Comparison of ENCODE assay signal across 10 cellular contexts in genomic region chr12:52278530-52278929, GRCh38. TPM values are rescaled to one million over a fixed set of nuclear protein-coding genes. Genes with fewer than 3 reads are reported as not detected.
A peak's percentile ranks its signal among the peaks of the same experiment; 100 is the strongest.
DNase-seq lines count a peak whose midpoint lies in the region; ATAC-seq and TF ChIP-seq lines count a peak whose summit lies in the region.
"Had no signal": no experiment of that assay in that cellular context is flagged by ENCODE, and none has a peak within 500 bp of the region (broad histone marks: within the 10 kb centered on the region; RNA-seq: fewer than 3 reads in every experiment).

No MANE protein-coding gene starts in this region.

- peak overlapping the region; percentile 31 for H3K27ac Mint-ChIP-seq in activated naive CD8-positive, alpha-beta T cell treated with anti-CD3 and anti-CD28 coated beads, Interleukin-2, amount 10 ng/mL, durations not matched to agents 7 days and 5 days
- no peak overlapping the region for H3K27ac Mint-ChIP-seq in activated naive CD8-positive, alpha-beta T cell treated with anti-CD3 and anti-CD28 coated beads for 36 hours
- peak overlapping the region; percentile 81 for H3K27ac Mint-ChIP-seq in type B pancreatic cell
- no peak overlapping the region for H3K27ac Mint-ChIP-seq in stimulated activated memory B cell treated with anti-CD40 and anti-IgM and Interleukin-4, amounts not matched to agents 10 μg/mL and 1 μg/mL and 100 μg/mL, for 72 hours
- H3K27ac Mint-ChIP-seq: CD8-positive, alpha-beta T cell had no signal

- peaks cover 5% of the 10 kb centered on the region for H3K4me1 Mint-ChIP-seq in activated naive CD8-positive, alpha-beta T cell treated with anti-CD3 and anti-CD28 coated beads, Interleukin-2, amount 10 ng/mL, durations not matched to agents 7 days and 5 days
- peaks cover 3% of the 10 kb centered on the region for H3K4me1 Mint-ChIP-seq in activated naive CD8-positive, alpha-beta T cell treated with anti-CD3 and anti-CD28 coated beads for 36 hours
- peaks cover 22% of the 10 kb centered on the region for H3K4me1 Mint-ChIP-seq in type B pancreatic cell (ENCODE audit: unreplicated experiment)
- peaks cover 10% of the 10 kb centered on the region for H3K4me1 Mint-ChIP-seq in stimulated activated memory B cell treated with anti-CD40 and anti-IgM and Interleukin-4, amounts not matched to agents 10 μg/mL and 1 μg/mL and 100 μg/mL, for 72 hours

- POLR2A ChIA-PET in activated naive CD8-positive, alpha-beta T cell treated with anti-CD3 and anti-CD28 coated beads, Interleukin-2, amount 10 ng/mL, durations not matched to agents 7 days and 5 days (lab: Charles Lee): interaction anchor here (0.7 to 1.0 kb wide), 3 partner anchors 13 to 45 kb away, joined by 3 read pairs; no protein-coding TSS in a partner anchor

- peak overlapping the region; percentile 14 for H3K4me3 ChIP-seq in astrocyte of the cerebellum (ENCODE audit: low read depth, low read length)

- H3K9me3 Mint-ChIP-seq in activated naive CD8-positive, alpha-beta T cell treated with anti-CD3 and anti-CD28 coated beads, Interleukin-2, amount 10 ng/mL, durations not matched to agents 7 days and 5 days: no peaks in the 10 kb centered on the region
- H3K9me3 Mint-ChIP-seq in activated naive CD8-positive, alpha-beta T cell treated with anti-CD3 and anti-CD28 coated beads for 36 hours: no peaks in the 10 kb centered on the region
- H3K9me3 Mint-ChIP-seq in type B pancreatic cell: no peaks in the 10 kb centered on the region
- no peaks in the 10 kb centered on the region for H3K9me3 Mint-ChIP-seq in stimulated activated memory B cell treated with anti-CD40 and anti-IgM and Interleukin-4, amounts not matched to agents 10 μg/mL and 1 μg/mL and 100 μg/mL, for 72 hours
- H3K9me3 Mint-ChIP-seq: CD8-positive, alpha-beta T cell had no signal

- H3K36me3 Mint-ChIP-seq in activated naive CD8-positive, alpha-beta T cell treated with anti-CD3 and anti-CD28 coated beads, Interleukin-2, amount 10 ng/mL, durations not matched to agents 7 days and 5 days: no peaks in the 10 kb centered on the region
- H3K36me3 Mint-ChIP-seq in activated naive CD8-positive, alpha-beta T cell treated with anti-CD3 and anti-CD28 coated beads for 36 hours: no peaks in the 10 kb centered on the region
- no peaks in the 10 kb centered on the region for H3K36me3 Mint-ChIP-seq in type B pancreatic cell
- H3K36me3 Mint-ChIP-seq in stimulated activated memory B cell treated with anti-CD40 and anti-IgM and Interleukin-4, amounts not matched to agents 10 μg/mL and 1 μg/mL and 100 μg/mL, for 72 hours: no peaks in the 10 kb centered on the region
- H3K36me3 Mint-ChIP-seq: CD8-positive, alpha-beta T cell had no signal

- in situ Hi-C loops in astrocyte of the cerebellum (cut with HindIII; ENCODE audit: low sequenced_read_pairs): no loop called here

- peak overlapping the region; percentile 60 for H3K4me3 Mint-ChIP-seq in activated naive CD8-positive, alpha-beta T cell treated with anti-CD3 and anti-CD28 coated beads, Interleukin-2, amount 10 ng/mL, durations not matched to agents 7 days and 5 days
- H3K4me3 Mint-ChIP-seq in activated naive CD8-positive, alpha-beta T cell treated with anti-CD3 and anti-CD28 coated beads for 36 hours: no peak overlapping the region
- H3K4me3 Mint-ChIP-seq in type B pancreatic cell: peak overlapping the region; percentile 82
- no peak overlapping the region for H3K4me3 Mint-ChIP-seq in stimulated activated memory B cell treated with anti-CD40 and anti-IgM and Interleukin-4, amounts not matched to agents 10 μg/mL and 1 μg/mL and 100 μg/mL, for 72 hours
- H3K4me3 Mint-ChIP-seq: CD8-positive, alpha-beta T cell had no signal

- DNase-seq in activated naive CD8-positive, alpha-beta T cell treated with anti-CD3 and anti-CD28 coated beads, Interleukin-2, amount 10 ng/mL, durations not matched to agents 7 days and 5 days: no peak
- DNase-seq in activated naive CD8-positive, alpha-beta T cell treated with anti-CD3 and anti-CD28 coated beads for 36 hours: no peak
- DNase-seq in astrocyte of the cerebellum (ENCODE audit: low read depth) (no peak), left lobe of liver (ENCODE audit: low spot score) (peak; percentile 39), type B pancreatic cell (ENCODE audit: extremely low spot score, unreplicated experiment) (no peak), NCI-H1092 treated with DMSO at 0.1 percent for 48 hours (lab: John Stamatoyannopoulos, UW) (no peak)
- DNase-seq: GOT3 had no signal

- ATAC-seq in activated naive CD8-positive, alpha-beta T cell treated with anti-CD3 and anti-CD28 coated beads, Interleukin-2, amount 10 ng/mL, durations not matched to agents 7 days and 5 days (ENCODE audit: low read depth): no peak
- ATAC-seq in left lobe of liver: no peak
- no peak for ATAC-seq in HG03175 (IDR thresholded peaks at IDR 0.05; ENCODE audit: unreplicated experiment)
- ATAC-seq in stimulated activated memory B cell treated with anti-CD40 and anti-IgM and Interleukin-4, amounts not matched to agents 10 μg/mL and 1 μg/mL and 100 μg/mL, for 72 hours: no peak

- peaks cover 36% of the 10 kb centered on the region for H3K27me3 Mint-ChIP-seq in activated naive CD8-positive, alpha-beta T cell treated with anti-CD3 and anti-CD28 coated beads, Interleukin-2, amount 10 ng/mL, durations not matched to agents 7 days and 5 days
- H3K27me3 Mint-ChIP-seq in activated naive CD8-positive, alpha-beta T cell treated with anti-CD3 and anti-CD28 coated beads for 36 hours: peaks cover 29% of the 10 kb centered on the region
- H3K27me3 Mint-ChIP-seq in type B pancreatic cell: peaks cover 37% of the 10 kb centered on the region
- H3K27me3 Mint-ChIP-seq in stimulated activated memory B cell treated with anti-CD40 and anti-IgM and Interleukin-4, amounts not matched to agents 10 μg/mL and 1 μg/mL and 100 μg/mL, for 72 hours: peaks cover 55% of the 10 kb centered on the region

- TF ChIP-seq CTCF in astrocyte of the cerebellum (IDR thresholded peaks at IDR 0.05; ENCODE audit: low read depth, low read length, missing control alignments) (no peak), type B pancreatic cell (conservative IDR thresholded peaks at IDR 0.05) (no peak)

RNA-seq across cellular contexts. Expression of gene KRT86, which starts 4.1 kb away (rescaled TPM):
- under 1 TPM in 1 of 2 experiments, not detected in 1; 0.14 TPM for total RNA-seq in activated naive CD8-positive, alpha-beta T cell treated with anti-CD3 and anti-CD28 coated beads, Interleukin-2, amount 10 ng/mL, durations not matched to agents 7 days and 5 days
- not detected for total RNA-seq in activated naive CD8-positive, alpha-beta T cell treated with anti-CD3 and anti-CD28 coated beads for 36 hours
- total RNA-seq in left lobe of liver (not detected), type B pancreatic cell (ENCODE audit: low replicate concordance) (0.14 TPM in 1 of 2 replicates, not detected in the other)

RNA-seq across cellular contexts. Expression of gene KRT81, which starts 12.8 kb away (rescaled TPM):
- not detected for total RNA-seq in activated naive CD8-positive, alpha-beta T cell treated with anti-CD3 and anti-CD28 coated beads, Interleukin-2, amount 10 ng/mL, durations not matched to agents 7 days and 5 days
- not detected for total RNA-seq in activated naive CD8-positive, alpha-beta T cell treated with anti-CD3 and anti-CD28 coated beads for 36 hours
- total RNA-seq in left lobe of liver: 0.65 TPM
- 0.31 TPM in 2 replicates for total RNA-seq in type B pancreatic cell (ENCODE audit: low replicate concordance)
- total RNA-seq: CD8-positive, alpha-beta T cell had no signal

RNA-seq across cellular contexts. Expression of gene KRT83, which starts 42.7 kb away (rescaled TPM):
- not detected for total RNA-seq in activated naive CD8-positive, alpha-beta T cell treated with anti-CD3 and anti-CD28 coated beads, Interleukin-2, amount 10 ng/mL, durations not matched to agents 7 days and 5 days
- not detected for total RNA-seq in activated naive CD8-positive, alpha-beta T cell treated with anti-CD3 and anti-CD28 coated beads for 36 hours
- total RNA-seq in left lobe of liver: not detected
- total RNA-seq in type B pancreatic cell (ENCODE audit: low replicate concordance): not detected in 2 replicates
- total RNA-seq: CD8-positive, alpha-beta T cell had no signal

RNA-seq across cellular contexts. Expression of gene KRT7, which starts 45.5 kb away (rescaled TPM):
- 1 to 10 TPM; 8.5 to 8.9 TPM for total RNA-seq in activated naive CD8-positive, alpha-beta T cell treated with anti-CD3 and anti-CD28 coated beads, Interleukin-2, amount 10 ng/mL, durations not matched to agents 7 days and 5 days
- total RNA-seq in activated naive CD8-positive, alpha-beta T cell treated with anti-CD3 and anti-CD28 coated beads for 36 hours: 1 to 10 TPM; 2.4 to 6.5 TPM
- 18.8 TPM for total RNA-seq in left lobe of liver
- 125 and 293 TPM in 2 replicates for total RNA-seq in type B pancreatic cell (ENCODE audit: low replicate concordance)
- total RNA-seq: CD8-positive, alpha-beta T cell had no signal

Comparison
In these comparisons a context has a peak if more than half of its experiments do, and no peak if none do; other contexts are left out.
1. H3K27ac Mint-ChIP-seq: peak in activated naive CD8-positive, alpha-beta T cell treated with anti-CD3 and anti-CD28 coated beads, Interleukin-2, amount 10 ng/mL, durations not matched to agents 7 days and 5 days (single experiment) and type B pancreatic cell (single experiment); none in activated naive CD8-positive, alpha-beta T cell treated with anti-CD3 and anti-CD28 coated beads for 36 hours (single experiment) and stimulated activated memory B cell treated with anti-CD40 and anti-IgM and Interleukin-4, amounts not matched to agents 10 μg/mL and 1 μg/mL and 100 μg/mL, for 72 hours (single experiment).
2. H3K4me3 Mint-ChIP-seq: peak in activated naive CD8-positive, alpha-beta T cell treated with anti-CD3 and anti-CD28 coated beads, Interleukin-2, amount 10 ng/mL, durations not matched to agents 7 days and 5 days (single experiment) and type B pancreatic cell (single experiment); none in activated naive CD8-positive, alpha-beta T cell treated with anti-CD3 and anti-CD28 coated beads for 36 hours (single experiment) and stimulated activated memory B cell treated with anti-CD40 and anti-IgM and Interleukin-4, amounts not matched to agents 10 μg/mL and 1 μg/mL and 100 μg/mL, for 72 hours (single experiment).